ENCODE assay signal across 14 cellular contexts in genomic region chr1:90501281-90501680, GRCh38.
"Had no signal": no experiment of that assay in that cellular context is flagged by ENCODE, and none has a peak within 500 bp of the region (broad histone marks: within the 10 kb centered on the region; RNA-seq: fewer than 3 reads in every experiment).

No MANE protein-coding gene starts in this region.

- DNase-seq: activated CD4-positive, alpha-beta T cell treated with anti-CD3 and anti-CD28 coated beads for 1 hour; activated CD4-positive, alpha-beta T cell treated with anti-CD3 and anti-CD28 coated beads, Interleukin-2, amount 50 U/mL, for 4 hours; activated naive CD4-positive, alpha-beta T cell treated with Interleukin-2 at 50 U/mL for 16 hours; activated T-cell treated with anti-CD3 and anti-CD28 coated beads for 4 hours; islet precursor cell; stimulated activated CD4-positive, alpha-beta T cell treated with anti-CD3 and anti-CD28 coated beads, Interleukin-2, amount 100 ng/mL, for 48 hours; thyroid gland; uterus had no signal

- H3K27me3 ChIP-seq: ascending aorta, breast epithelium, gastroesophageal sphincter, thyroid gland, uterus had no signal

- H3K9me3 ChIP-seq: ascending aorta, breast epithelium, gastroesophageal sphincter, thyroid gland, uterus had no signal

- H3K36me3 ChIP-seq: ascending aorta, breast epithelium, gastroesophageal sphincter, thyroid gland, uterus had no signal

- H3K27ac ChIP-seq: ascending aorta, breast epithelium, gastroesophageal sphincter, parathyroid adenoma, thyroid gland, uterus had no signal

- ATAC-seq: gastroesophageal sphincter; left lobe of liver; stimulated activated memory B cell treated with anti-CD40 and anti-IgM and Interleukin-4, amounts not matched to agents 10 μg/mL and 1 μg/mL and 100 μg/mL, for 72 hours had no signal

- H3K9ac ChIP-seq: parathyroid adenoma had no signal

- H3K79me2 ChIP-seq: parathyroid adenoma had no signal

- H3K4me3 ChIP-seq: ascending aorta, breast epithelium, gastroesophageal sphincter, thyroid gland, uterus had no signal

- H3K4me1 ChIP-seq: ascending aorta, breast epithelium, gastroesophageal sphincter, parathyroid adenoma, thyroid gland, uterus had no signal
